ENCODE assay signal across 21 cellular contexts in genomic region chr11:126049159-126049558, GRCh38. TPM values are rescaled to one million over a fixed set of nuclear protein-coding genes. Genes with fewer than 3 reads are reported as not detected.
DNase-seq lines count a peak whose midpoint lies in the region; ATAC-seq and TF ChIP-seq lines count a peak whose summit lies in the region.
"Had no signal": no experiment of that assay in that cellular context is flagged by ENCODE, and none has a peak within 500 bp of the region (broad histone marks: within the 10 kb centered on the region; RNA-seq: fewer than 3 reads in every experiment).

No MANE protein-coding gene starts in this region.

- no peaks in the 10 kb centered on the region for H3K36me3 Mint-ChIP-seq in CD4-positive, alpha-beta memory T cell
- H3K36me3 Mint-ChIP-seq: CD14-positive monocyte; CD8-positive, alpha-beta memory T cell had no signal

- POLR2A ChIA-PET in CD4-positive, alpha-beta memory T cell (lab: Charles Lee; ENCODE audit: partially characterized antibody): no interaction called here

- H3K4me3 ChIP-seq in BE2C (ENCODE audit: low read depth, low read length) (0 out of 2 replicates have a peak overlapping the region, but pooled peaks have one; percentile 17), adipocyte (ENCODE audit: low read length) (peak overlapping the region; percentile 66), sigmoid colon (no peak overlapping the region), upper lobe of right lung (no peak overlapping the region)
- no peak overlapping the region for H3K4me3 ChIP-seq in CD4-positive, alpha-beta memory T cell (ENCODE audit: low read length in 2 of 2)
- H3K4me3 ChIP-seq: A549, BLaER1, GM23338 had no signal

- TF ChIP-seq CTCF in BE2C (IDR thresholded peaks at IDR 0.05; ENCODE audit: low read depth, low read length) (no peak), sigmoid colon (IDR thresholded peaks at IDR 0.05) (no peak), upper lobe of right lung (IDR thresholded peaks at IDR 0.05) (no peak)

- H3K4me1 Mint-ChIP-seq in CD4-positive, alpha-beta memory T cell: peaks cover 0 to 6% (median 3%) of the 10 kb centered on the region in 4 donors
- H3K4me1 Mint-ChIP-seq: CD14-positive monocyte; CD8-positive, alpha-beta memory T cell had no signal

- no peak for TF ChIP-seq POLR2A in sigmoid colon (IDR thresholded peaks at IDR 0.05)

- CTCF ChIA-PET in CD4-positive, alpha-beta memory T cell (lab: Charles Lee; ENCODE audit: partially characterized antibody): interaction anchor here (1.2 kb wide), 1 partner anchor 10 kb away, joined by 4 read pairs; no protein-coding TSS in a partner anchor

- peaks cover 0 to 2% (median 0%) of the 10 kb centered on the region in 8 donors for H3K9me3 Mint-ChIP-seq in CD4-positive, alpha-beta memory T cell
- H3K9me3 Mint-ChIP-seq: CD8-positive, alpha-beta memory T cell; GM23338 had no signal

- no peak for TF ChIP-seq EP300 in sigmoid colon (IDR thresholded peaks at IDR 0.05)

- H3K4me3 Mint-ChIP-seq in CD4-positive, alpha-beta memory T cell: no peak overlapping the region
- H3K4me3 Mint-ChIP-seq: CD14-positive monocyte; CD8-positive, alpha-beta memory T cell; GM23338 had no signal

- no peaks in the 10 kb centered on the region for H3K27me3 ChIP-seq in BE2C
- no peaks in the 10 kb centered on the region for H3K27me3 ChIP-seq in adipocyte (replicated peaks; ENCODE audit: control insufficient read depth, insufficient read depth, low read length)
- no peaks in the 10 kb centered on the region for H3K27me3 ChIP-seq in sigmoid colon
- H3K27me3 ChIP-seq in upper lobe of right lung: no peaks in the 10 kb centered on the region
- H3K27me3 ChIP-seq in CD4-positive, alpha-beta memory T cell (ENCODE audit: insufficient read depth, low read length): no peaks in the 10 kb centered on the region
- H3K27me3 ChIP-seq: BLaER1 had no signal

- ATAC-seq in upper lobe of right lung: no peak
- ATAC-seq: A549, GM23338 had no signal

- no peaks in the 10 kb centered on the region for H3K9me3 ChIP-seq in BE2C
- no peaks in the 10 kb centered on the region for H3K9me3 ChIP-seq in adipocyte (ENCODE audit: control insufficient read depth, low read length)
- H3K9me3 ChIP-seq in sigmoid colon: no peaks in the 10 kb centered on the region
- H3K9me3 ChIP-seq in upper lobe of right lung: no peaks in the 10 kb centered on the region
- H3K9me3 ChIP-seq in CD4-positive, alpha-beta memory T cell (ENCODE audit: control insufficient read depth in 1 of 2, low read length in 2 of 2): no peaks in the 10 kb centered on the region
- H3K9me3 ChIP-seq: A549, BLaER1 had no signal

- H3K27ac Mint-ChIP-seq in CD4-positive, alpha-beta memory T cell: no peak overlapping the region
- H3K27ac Mint-ChIP-seq: CD14-positive monocyte, GM23338 had no signal

- peak overlapping the region; percentile 71 for H3K9ac ChIP-seq in adipocyte (ENCODE audit: low read length)
- H3K9ac ChIP-seq: BLaER1, KMS-11 had no signal

- H3K4me1 ChIP-seq in BE2C (peaks cover 41% of the 10 kb centered on the region), adipocyte (ENCODE audit: control insufficient read depth, insufficient read depth, low read length) (peaks cover 69% of the 10 kb centered on the region), sigmoid colon (peaks cover 0 to 67% (median 47%) of the 10 kb centered on the region in 4 donors), upper lobe of right lung (no peaks in the 10 kb centered on the region)
- H3K4me1 ChIP-seq in CD4-positive, alpha-beta memory T cell (ENCODE audit: insufficient read depth, low read length): no peaks in the 10 kb centered on the region
- H3K4me1 ChIP-seq: A549, BLaER1 had no signal

- peaks cover 3 to 4% of the 10 kb centered on the region in 2 donors for H3K27me3 Mint-ChIP-seq in CD4-positive, alpha-beta memory T cell

- H3K36me3 ChIP-seq in BE2C (peaks cover 25% of the 10 kb centered on the region), adipocyte (ENCODE audit: control insufficient read depth, insufficient read depth, low read length, severe bottlenecking) (peaks cover 11% of the 10 kb centered on the region), sigmoid colon (peaks cover 0 to 12% (median 0%) of the 10 kb centered on the region in 4 donors), upper lobe of right lung (no peaks in the 10 kb centered on the region)
- no peaks in the 10 kb centered on the region for H3K36me3 ChIP-seq in CD4-positive, alpha-beta memory T cell (ENCODE audit: insufficient read depth, low read length)
- H3K36me3 ChIP-seq: BLaER1 had no signal

- 74 to 77% methylated on average over 1 of the region's 1 CpG for WGBS in sigmoid colon, 2 donors

- intact Hi-C loops in sigmoid colon (cut with DNase I) (no loop called here), upper lobe of right lung (cut with DNase I) (no loop called here)
- intact Hi-C loops in CD4-positive, alpha-beta memory T cell (cut with micrococcal nuclease): no loop called here

- no peak for DNase-seq in BE2C
- peak; percentile 76 for DNase-seq in SK-N-DZ (ENCODE audit: low spot score)
- no peak for DNase-seq in adipocyte (ENCODE audit: low read depth)
- DNase-seq in sigmoid colon: no peak
- DNase-seq in upper lobe of right lung: no peak
- no peak for DNase-seq in CD4-positive, alpha-beta memory T cell
- DNase-seq in DMS153 treated with DMSO at 0.1 percent for 48 hours (lab: John Stamatoyannopoulos, UW; ENCODE audit: unreplicated experiment): no peak
- DNase-seq: AML-193; CD8-positive, alpha-beta memory T cell; COR-L47; DMS 273 treated with DMSO at 0.1 percent for 48 hours; DMS79; GDM1; HCEC 1CT had no signal

- H3K27ac ChIP-seq in sigmoid colon: peak overlapping the region in 3 of 4 donors; percentile 36 to 60 (median 46)
- H3K27ac ChIP-seq in upper lobe of right lung: no peak overlapping the region
- no peak overlapping the region for H3K27ac ChIP-seq in CD4-positive, alpha-beta memory T cell (ENCODE audit: low read depth, low read length)
- H3K27ac ChIP-seq: 22Rv1, A549, BLaER1, HL-60, KMS-11 had no signal

RNA-seq across cellular contexts. Expression of gene CDON, which starts 13.5 kb away (rescaled TPM):
- polyA plus RNA-seq in BE2C (2012; ENCODE audit: insufficient read depth, insufficient read length, low read depth): 58.6 TPM
- polyA plus RNA-seq in SK-N-DZ (2014; cell fraction: cytosol; rRNA removed): 20.4 and 31.2 TPM in 2 replicates
- polyA plus RNA-seq in SK-N-DZ (2014; cell fraction: nucleus; rRNA removed): 15.1 and 28.0 TPM in 2 replicates
- 10 to 100 TPM; 48.9 to 88.1 (median 66.3) TPM for total RNA-seq in sigmoid colon
- 1 to 10 TPM in 1 of 3 donors, under 1 TPM in 2; under 0.01 to 3.4 (median 0.60) TPM for polyA plus RNA-seq in sigmoid colon
- total RNA-seq in upper lobe of right lung: 13.3 TPM
- 1 to 10 TPM; 2.7 to 3.1 TPM for total RNA-seq in CD4-positive, alpha-beta memory T cell
- polyA plus RNA-seq in CD4-positive, alpha-beta memory T cell: under 1 TPM; 0.03 to 0.54 TPM
- polyA plus RNA-seq: CD14-positive monocyte; CD8-positive, alpha-beta memory T cell had no signal

Comparison
In these comparisons a context has a peak if more than half of its experiments do, and no peak if none do; other contexts are left out.
1. H3K4me3 ChIP-seq: peak in BE2C (single experiment) and adipocyte (single experiment); none in sigmoid colon (0 of 4), upper lobe of right lung (single experiment) and CD4-positive, alpha-beta memory T cell (0 of 2).
2. H3K27ac ChIP-seq: peak in sigmoid colon (3 of 4); none in upper lobe of right lung (single experiment) and CD4-positive, alpha-beta memory T cell (single experiment).